ENCODE assay signal across 7 cellular contexts in the genomic region with DNA sequence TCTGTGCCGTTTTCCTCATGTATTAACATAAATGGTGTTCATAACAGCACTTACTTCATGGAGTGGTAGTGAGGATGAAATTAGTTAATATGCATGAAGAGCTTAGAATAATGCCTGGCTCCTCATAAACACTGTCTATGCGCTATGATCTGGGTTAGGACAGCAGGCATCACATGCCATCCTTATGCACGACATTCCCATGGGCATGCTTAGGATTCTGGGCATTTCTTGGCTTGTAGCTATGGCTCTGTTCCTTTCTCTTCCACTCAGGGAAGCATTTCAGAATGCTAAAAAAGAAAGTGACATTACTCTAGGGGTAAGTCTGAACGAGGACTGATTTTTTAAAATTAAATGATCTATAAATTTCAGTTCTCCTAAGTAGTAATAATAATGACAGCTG.
"Had no signal": no experiment of that assay in that cellular context is flagged by ENCODE, and none has a peak within 500 bp of the region (broad histone marks: within the 10 kb centered on the region; RNA-seq: fewer than 3 reads in every experiment).

No MANE protein-coding gene starts in this region.

- H3K4me3 ChIP-seq: GM23248, HAP-1 had no signal

- H3K27ac ChIP-seq: GM23248, HL-60 had no signal

- ATAC-seq: HCT116 had no signal

- DNase-seq: GM23248, GOT3, H7, HFFc6 had no signal

- H3K4me1 ChIP-seq: HAP-1 had no signal

- H3K9me3 ChIP-seq: HAP-1 had no signal

- H3K9ac ChIP-seq: GM23248 had no signal

- H2AFZ ChIP-seq: GM23248 had no signal

- H3K36me3 ChIP-seq: HAP-1 had no signal
